9 cellular contexts compared by ENCODE assay signal in genomic region chr11:65226103-65226442, GRCh38. TPM values are rescaled to one million over a fixed set of nuclear protein-coding genes. Genes with fewer than 3 reads are reported as not detected.
DNase-seq lines count a peak whose midpoint lies in the region; ATAC-seq lines count a peak whose summit lies in the region.
"Had no signal": no experiment of that assay in that cellular context is flagged by ENCODE, and none has a peak within 500 bp of the region (broad histone marks: within the 10 kb centered on the region; RNA-seq: fewer than 3 reads in every experiment).

No MANE protein-coding gene starts in this region.

- H3K9me3 Mint-ChIP-seq in T-helper 2 cell treated with Interferon-gamma antibody and Interleukin-4, amounts not matched to agents 5 μg/mL and 100 μg/mL, for 36 hours, result no peaks in the 10 kb centered on the region
- H3K9me3 Mint-ChIP-seq in activated T-helper 17 cell treated with anti-CD3 and anti-CD28 coated beads, Interleukin-2, amount 50 U/mL, for 72 hours, result no peaks in the 10 kb centered on the region

- no peaks in the 10 kb centered on the region for H3K36me3 Mint-ChIP-seq in T-helper 2 cell treated with Interferon-gamma antibody and Interleukin-4, amounts not matched to agents 5 μg/mL and 100 μg/mL, for 36 hours (ENCODE audit: low read depth)
- no peaks in the 10 kb centered on the region for H3K36me3 Mint-ChIP-seq in activated T-helper 17 cell treated with anti-CD3 and anti-CD28 coated beads, Interleukin-2, amount 50 U/mL, for 72 hours (ENCODE audit: low read depth)

- H3K4me1 ChIP-seq in iPS-18a (ENCODE audit: control insufficient read depth, low read depth, low read length) (peaks cover 12% of the 10 kb centered on the region), stomach smooth muscle (ENCODE audit: control insufficient read depth, insufficient read depth, low read length) (peaks cover 15% of the 10 kb centered on the region)

- no peak for ATAC-seq in activated T-helper 17 cell treated with anti-CD3 and anti-CD28 coated beads, Interleukin-2, amount 50 U/mL, for 72 hours (replicated peaks)

- H3K9ac ChIP-seq in iPS-18a (ENCODE audit: low read length) (peak overlapping the region; percentile 50), stomach smooth muscle (ENCODE audit: low read length in 2 of 2) (peak overlapping the region; percentile 68 to 82)

- no peaks in the 10 kb centered on the region for H3K9me3 ChIP-seq in iPS-18a (ENCODE audit: control insufficient read depth, low read depth, low read length)
- no peaks in the 10 kb centered on the region for H3K9me3 ChIP-seq in stomach smooth muscle (ENCODE audit: control insufficient read depth in 2 of 2, low read length in 2 of 2)

- H3K4me1 Mint-ChIP-seq in T-helper 2 cell treated with Interferon-gamma antibody and Interleukin-4, amounts not matched to agents 5 μg/mL and 100 μg/mL, for 36 hours (ENCODE audit: low read depth), result peaks cover 8% of the 10 kb centered on the region
- no peaks in the 10 kb centered on the region for H3K4me1 Mint-ChIP-seq in activated T-helper 17 cell treated with anti-CD3 and anti-CD28 coated beads, Interleukin-2, amount 50 U/mL, for 72 hours

- peak overlapping the region; percentile 69 for H3K4me3 ChIP-seq in iPS-18a (ENCODE audit: low read length)
- H3K4me3 ChIP-seq in stomach smooth muscle (ENCODE audit: low read length in 2 of 2), result peak overlapping the region; percentile 71

- DNase-seq in T-helper 2 cell treated with Interferon-gamma antibody and Interleukin-4, amounts not matched to agents 5 μg/mL and 100 μg/mL, for 36 hours (ENCODE audit: low spot score), result no peak
- DNase-seq in T-helper 2 cell (no peak), NCI-H1694 (lab: John Stamatoyannopoulos, UW) (no peak), dedifferentiated amniotic fluid mesenchymal stem cell (ENCODE audit: extremely low spot score) (no peak)
- no peak for DNase-seq in activated CD8-positive, alpha-beta memory T cell treated with anti-CD3 and anti-CD28 coated beads, Interleukin-2, amount 50 U/mL, for 4 hours

- no peak overlapping the region for H3K27ac Mint-ChIP-seq in T-helper 2 cell treated with Interferon-gamma antibody and Interleukin-4, amounts not matched to agents 5 μg/mL and 100 μg/mL, for 36 hours
- H3K27ac Mint-ChIP-seq in activated T-helper 17 cell treated with anti-CD3 and anti-CD28 coated beads, Interleukin-2, amount 50 U/mL, for 72 hours, result no peak overlapping the region

- H3K36me3 ChIP-seq in iPS-18a (ENCODE audit: control insufficient read depth, low read depth, low read length), result no peaks in the 10 kb centered on the region
- H3K36me3 ChIP-seq in stomach smooth muscle (ENCODE audit: control insufficient read depth in 2 of 2, insufficient read depth in 2 of 2, low read length in 2 of 2), result no peaks in the 10 kb centered on the region

- no peak overlapping the region for H3K27ac ChIP-seq in iPS-18a (ENCODE audit: low read length)
- no peak overlapping the region for H3K27ac ChIP-seq in stomach smooth muscle (ENCODE audit: low read length)

- H3K27me3 ChIP-seq in iPS-18a (ENCODE audit: control insufficient read depth, insufficient read depth, low read length) (peaks cover 10% of the 10 kb centered on the region), stomach smooth muscle (ENCODE audit: control insufficient read depth in 1 of 2, insufficient read depth in 2 of 2, low read length in 2 of 2) (no peaks in the 10 kb centered on the region)

- H3K27me3 Mint-ChIP-seq in T-helper 2 cell treated with Interferon-gamma antibody and Interleukin-4, amounts not matched to agents 5 μg/mL and 100 μg/mL, for 36 hours (ENCODE audit: low read depth), result peaks cover 43% of the 10 kb centered on the region
- H3K27me3 Mint-ChIP-seq in activated T-helper 17 cell treated with anti-CD3 and anti-CD28 coated beads, Interleukin-2, amount 50 U/mL, for 72 hours, result peaks cover 13% of the 10 kb centered on the region

- peak overlapping the region; percentile 82 for H3K4me3 Mint-ChIP-seq in T-helper 2 cell treated with Interferon-gamma antibody and Interleukin-4, amounts not matched to agents 5 μg/mL and 100 μg/mL, for 36 hours
- peak overlapping the region; percentile 80 for H3K4me3 Mint-ChIP-seq in activated T-helper 17 cell treated with anti-CD3 and anti-CD28 coated beads, Interleukin-2, amount 50 U/mL, for 72 hours

RNA-seq across cellular contexts. Expression of gene POLA2, which starts 35.7 kb away (rescaled TPM):
- 10 to 100 TPM; 54.6 to 64.1 TPM for total RNA-seq in activated T-helper 17 cell treated with anti-CD3 and anti-CD28 coated beads, Interleukin-2, amount 50 U/mL, for 72 hours

RNA-seq across cellular contexts. Expression of gene CAPN1, which starts 44.3 kb away (rescaled TPM):
- total RNA-seq in activated T-helper 17 cell treated with anti-CD3 and anti-CD28 coated beads, Interleukin-2, amount 50 U/mL, for 72 hours, result 100 to 1,000 TPM; 143 to 150 TPM

RNA-seq across cellular contexts. Expression of gene SPDYC, which starts 56.0 kb away (rescaled TPM):
- total RNA-seq in activated T-helper 17 cell treated with anti-CD3 and anti-CD28 coated beads, Interleukin-2, amount 50 U/mL, for 72 hours, result not detected
- total RNA-seq: NCI-H460 had no signal
